In genomic region chr2:142104134-142104758, GRCh38 we compare ENCODE assay signal across 19 cellular contexts. TPM values are rescaled to one million over a fixed set of nuclear protein-coding genes. Genes with fewer than 3 reads are reported as not detected.
DNase-seq lines count a peak whose midpoint lies in the region; ATAC-seq, FAIRE-seq and TF ChIP-seq lines count a peak whose summit lies in the region.
"Had no signal": no experiment of that assay in that cellular context is flagged by ENCODE, and none has a peak within 500 bp of the region (broad histone marks: within the 10 kb centered on the region; RNA-seq: fewer than 3 reads in every experiment).

No MANE protein-coding gene starts in this region.

- no peak for FAIRE-seq in small intestine (lab: Jason Lieb, UNC)
- FAIRE-seq: H54, RCC 7860 had no signal

- TF ChIP-seq CTCF in LNCaP clone FGC (IDR thresholded peaks at IDR 0.05; ENCODE audit: control insufficient read depth, extremely low read depth, insufficient read depth) (no peak), mesothelial cell of epicardium (IDR thresholded peaks at IDR 0.05; ENCODE audit: unreplicated experiment) (no peak)

- H3K27me3 ChIP-seq in small intestine (ENCODE audit: control insufficient read depth in 2 of 2, insufficient read depth in 2 of 2, low read length in 2 of 2): no peaks in the 10 kb centered on the region

- no peaks in the 10 kb centered on the region for H3K36me3 ChIP-seq in small intestine (ENCODE audit: control insufficient read depth in 2 of 2, insufficient read depth in 2 of 2, low read length in 2 of 2)

- no peak overlapping the region for H3K27ac ChIP-seq in small intestine (ENCODE audit: low read depth in 1 of 2, low read length in 1 of 2)

- no peak overlapping the region for H3K4me3 Mint-ChIP-seq in mesothelial cell of epicardium
- H3K4me3 Mint-ChIP-seq in activated T-cell treated with anti-CD3 and anti-CD28 coated beads, Interleukin-2, amount 50 U/mL, for 72 hours: no peak overlapping the region
- H3K4me3 Mint-ChIP-seq: CD4-positive, alpha-beta T cell; IgD-negative memory B cell had no signal

- H3K27ac Mint-ChIP-seq in mesothelial cell of epicardium: peak overlapping the region; percentile 14
- H3K27ac Mint-ChIP-seq in activated T-cell treated with anti-CD3 and anti-CD28 coated beads, Interleukin-2, amount 50 U/mL, for 72 hours: no peak overlapping the region
- H3K27ac Mint-ChIP-seq: CD4-positive, alpha-beta T cell; IgD-negative memory B cell had no signal

- H3K4me3 ChIP-seq in LNCaP clone FGC (ENCODE audit: low read depth, low read length): no peak overlapping the region
- no peak overlapping the region for H3K4me3 ChIP-seq in small intestine (ENCODE audit: low read depth in 1 of 2, low read length in 2 of 2)

- peaks cover 28% of the 10 kb centered on the region for H3K4me1 Mint-ChIP-seq in mesothelial cell of epicardium
- H3K4me1 Mint-ChIP-seq in activated T-cell treated with anti-CD3 and anti-CD28 coated beads, Interleukin-2, amount 50 U/mL, for 72 hours (ENCODE audit: low read depth): no peaks in the 10 kb centered on the region
- H3K4me1 Mint-ChIP-seq: IgD-negative memory B cell had no signal

- H3K9me3 Mint-ChIP-seq in mesothelial cell of epicardium: no peaks in the 10 kb centered on the region
- H3K9me3 Mint-ChIP-seq in activated T-cell treated with anti-CD3 and anti-CD28 coated beads, Interleukin-2, amount 50 U/mL, for 72 hours: peaks cover 0 to 2% of the 10 kb centered on the region in 2 donors
- H3K9me3 Mint-ChIP-seq: CD4-positive, alpha-beta T cell; IgD-negative memory B cell had no signal

- 60 to 75% (median 73%) methylated on average over 2 of the region's 2 CpGs for WGBS in small intestine, 3 donors

- no peaks in the 10 kb centered on the region for H3K4me1 ChIP-seq in small intestine (ENCODE audit: control insufficient read depth in 2 of 2, insufficient read depth in 1 of 2, low read depth in 1 of 2, low read length in 1 of 2)

- H3K9me3 ChIP-seq in small intestine (ENCODE audit: control insufficient read depth, low read depth): no peaks in the 10 kb centered on the region

- no peaks in the 10 kb centered on the region for H3K27me3 Mint-ChIP-seq in mesothelial cell of epicardium (ENCODE audit: low read depth)
- no peaks in the 10 kb centered on the region for H3K27me3 Mint-ChIP-seq in activated T-cell treated with anti-CD3 and anti-CD28 coated beads, Interleukin-2, amount 50 U/mL, for 72 hours (ENCODE audit: low read depth)
- H3K27me3 Mint-ChIP-seq: CD4-positive, alpha-beta T cell; IgD-negative memory B cell had no signal

- DNase-seq in COR-L47 (lab: John Stamatoyannopoulos, UW): peak; percentile 18
- peak; percentile 35 for DNase-seq in LNCaP clone FGC (ENCODE audit: low read depth)
- peak; percentile 9 for DNase-seq in NCI-H69 (lab: John Stamatoyannopoulos, UW)
- no peak for DNase-seq in mesothelial cell of epicardium (ENCODE audit: low spot score in 2 of 2, unreplicated experiment in 2 of 2)
- DNase-seq in ureter (ENCODE audit: low spot score): no peak
- no peak for DNase-seq in activated T-cell treated with anti-CD3 and anti-CD28 coated beads, Interleukin-2, amount 50 U/mL, for 72 hours
- no peak for DNase-seq in small intestine
- no peak for DNase-seq in cerebellar cortex (ENCODE audit: low spot score)
- DNase-seq: Calu3; CD4-positive, alpha-beta T cell; DMS79; NCI-H1694 treated with DMSO at 0.1 percent for 48 hours; NCI-H226; NCI-H748 treated with DMSO at 0.1 percent for 48 hours; NK-92 treated with Interleukin-12 subunit alpha and Interleukin-12 subunit beta, amount 100 ng/mL, for 24 hours; Right ventricle myocardium superior had no signal

- no peaks in the 10 kb centered on the region for H3K36me3 Mint-ChIP-seq in mesothelial cell of epicardium
- H3K36me3 Mint-ChIP-seq in activated T-cell treated with anti-CD3 and anti-CD28 coated beads, Interleukin-2, amount 50 U/mL, for 72 hours (ENCODE audit: insufficient read depth in 2 of 2): no peaks in the 10 kb centered on the region
- H3K36me3 Mint-ChIP-seq: IgD-negative memory B cell had no signal

- no peak for ATAC-seq in activated T-cell treated with anti-CD3 and anti-CD28 coated beads, Interleukin-2, amount 50 U/mL, for 72 hours (replicated peaks in 1 of 2)

RNA-seq across cellular contexts. Expression of gene LRP1B, which starts 26.6 kb away (rescaled TPM):
- total RNA-seq in mesothelial cell of epicardium (1.7 to 1.9 TPM (median 1.8 TPM) in 3 replicates), ureter (0.89 TPM)
- total RNA-seq in activated T-cell treated with anti-CD3 and anti-CD28 coated beads, Interleukin-2, amount 50 U/mL, for 72 hours: not detected
- under 1 TPM in 1 of 3 donors, not detected in 2; 0.07 TPM for polyA plus RNA-seq in small intestine
- total RNA-seq: CD4-positive, alpha-beta T cell had no signal
- polyA plus RNA-seq: IgD-negative memory B cell had no signal

Comparison
In these comparisons a context has a peak if more than half of its experiments do, and no peak if none do; other contexts are left out.
1. DNase-seq: peak in COR-L47 (single experiment), LNCaP clone FGC (single experiment) and NCI-H69 (single experiment); none in mesothelial cell of epicardium (0 of 2), ureter (single experiment), activated T-cell treated with anti-CD3 and anti-CD28 coated beads, Interleukin-2, amount 50 U/mL, for 72 hours (0 of 2), small intestine (single experiment) and cerebellar cortex (single experiment).